ENCODE assay signal across 27 cellular contexts in genomic region chr17:11803635-11804034, GRCh38.
"Had no signal": no experiment of that assay in that cellular context is flagged by ENCODE, and none has a peak within 500 bp of the region (broad histone marks: within the 10 kb centered on the region; RNA-seq: fewer than 3 reads in every experiment).

No MANE protein-coding gene starts in this region.

- H3K4me3 Mint-ChIP-seq: activated CD4-positive, alpha-beta T cell treated with anti-CD3 and anti-CD28 coated beads for 36 hours; activated CD8-positive, alpha-beta T cell treated with anti-CD3 and anti-CD28 coated beads for 36 hours; activated T-cell treated with anti-CD3 and anti-CD28 coated beads, Interleukin-2, amount 50 U/mL, for 72 hours had no signal

- H3K27ac ChIP-seq: breast epithelium, KMS-11, VCaP had no signal

- H3K4me3 ChIP-seq: breast epithelium had no signal

- H3K27me3 Mint-ChIP-seq: activated CD4-positive, alpha-beta T cell treated with anti-CD3 and anti-CD28 coated beads for 36 hours; activated CD8-positive, alpha-beta T cell treated with anti-CD3 and anti-CD28 coated beads for 36 hours had no signal

- DNase-seq: activated CD4-positive, alpha-beta T cell treated with anti-CD3 and anti-CD28 coated beads for 36 hours; activated CD4-positive, alpha-beta T cell treated with anti-CD3 and anti-CD28 coated beads, Interleukin-2, amount 50 U/mL, for 1 hour; activated CD8-positive, alpha-beta memory T cell treated with anti-CD3 and anti-CD28 coated beads, Interleukin-2, amount 50 U/mL, for 4 hours; activated CD8-positive, alpha-beta T cell treated with anti-CD3 and anti-CD28 coated beads for 36 hours; activated gamma-delta T cell treated with Interleukin-2 at 50 U/mL for 16 hours; activated naive CD4-positive, alpha-beta T cell treated with anti-CD3 and anti-CD28 coated beads, Interleukin-2, amount 50 U/mL, for 16 hours; activated T-cell treated with anti-CD3 and anti-CD28 coated beads, Interleukin-2, amount 50 U/mL, for 72 hours; aorta; caudate nucleus; NCI-H1092; NCI-H1417; NCI-H1930; NCI-H2171; NCI-H2227 treated with DMSO at 0.1 percent for 48 hours; NCI-H446 treated with DMSO at 0.1 percent for 48 hours; NCI-H524 treated with DMSO at 0.1 percent for 48 hours; NCI-H748 treated with DMSO at 0.1 percent for 48 hours; OCI-M1; RPMI8226; SK-N-SH; T-helper 1 cell had no signal

- H3K36me3 ChIP-seq: breast epithelium had no signal

- ATAC-seq: activated CD4-positive, alpha-beta T cell treated with anti-CD3 and anti-CD28 coated beads for 36 hours; activated CD8-positive, alpha-beta T cell treated with anti-CD3 and anti-CD28 coated beads for 36 hours; activated T-cell treated with anti-CD3 and anti-CD28 coated beads, Interleukin-2, amount 50 U/mL, for 72 hours; Panc1; Right ventricle myocardium inferior had no signal

- H3K4me1 Mint-ChIP-seq: activated CD4-positive, alpha-beta T cell treated with anti-CD3 and anti-CD28 coated beads for 36 hours had no signal

- H3K4me1 ChIP-seq: breast epithelium had no signal

- H3K27ac Mint-ChIP-seq: activated CD4-positive, alpha-beta T cell treated with anti-CD3 and anti-CD28 coated beads for 36 hours; activated CD8-positive, alpha-beta T cell treated with anti-CD3 and anti-CD28 coated beads for 36 hours; activated T-cell treated with anti-CD3 and anti-CD28 coated beads, Interleukin-2, amount 50 U/mL, for 72 hours; activated T-helper 2 cell treated with anti-CD3 and anti-CD28 coated beads, Interferon-gamma antibody, Interleukin-2, Interleukin-4, amounts not matched to agents 10 μg/mL and 5 μg/mL and 100 μg/mL, durations not matched to agents 14 hours and 24 hours and 36 hours had no signal

- H3K27me3 ChIP-seq: breast epithelium had no signal

- H3K9ac ChIP-seq: KMS-11, SK-N-SH had no signal

- H3K9me3 ChIP-seq: breast epithelium, SK-N-SH had no signal
